Comparison of ENCODE assay signal across 1 cellular context in genomic region chr3:139225551-139225950, GRCh38.
TF ChIP-seq lines count a peak whose summit lies in the region.

No MANE protein-coding gene starts in this region.

TF ChIP-seq in IMR-90, 13 proteins besides CTCF, POLR2A, EP300 and RAD21:
- TF ChIP-seq SMC3 (IDR thresholded peaks at IDR 0.05; ENCODE audit: low read depth, low read length) = no peak
- TF ChIP-seq BHLHE40 (IDR thresholded peaks at IDR 0.05; ENCODE audit: low read depth, low read length) = no peak
- no peak for TF ChIP-seq USF2 (IDR thresholded peaks at IDR 0.05; ENCODE audit: low read depth, low read length)
- TF ChIP-seq MAZ (IDR thresholded peaks at IDR 0.05; ENCODE audit: borderline replicate concordance, low read depth, low read length) = no peak
- TF ChIP-seq RCOR1 (IDR thresholded peaks at IDR 0.05; ENCODE audit: insufficient replicate concordance, low read length) = no peak
- TF ChIP-seq FOS (IDR thresholded peaks at IDR 0.05; ENCODE audit: low read depth, low read length) = no peak
- no peak for TF ChIP-seq CEBPB (IDR thresholded peaks at IDR 0.05; ENCODE audit: low read depth, low read length)
TF ChIP-seq in IMR-90: peak in this region for 0.
